12 cellular contexts compared by ENCODE assay signal in genomic region chr11:119764108-119764874, GRCh38. TPM values are rescaled to one million over a fixed set of nuclear protein-coding genes. Genes with fewer than 3 reads are reported as not detected.
A peak's percentile ranks its signal among the peaks of the same experiment; 100 is the strongest.
DNase-seq lines count a peak whose midpoint lies in the region; ATAC-seq and TF ChIP-seq lines count a peak whose summit lies in the region.
"Had no signal": no experiment of that assay in that cellular context is flagged by ENCODE, and none has a peak within 500 bp of the region (broad histone marks: within the 10 kb centered on the region; RNA-seq: fewer than 3 reads in every experiment).

No MANE protein-coding gene starts in this region.

- H3K9ac ChIP-seq in muscle layer of colon (ENCODE audit: low read length): no peak overlapping the region
- H3K9ac ChIP-seq: BLaER1 treated with 17β-estradiol and CSF1 and Interleukin-3, amounts not matched to agents 10 nM and 100 nM had no signal

- DNase-seq in AG09309 (ENCODE audit: low read depth) (peak; percentile 48), NCI-H2029 (lab: John Stamatoyannopoulos, UW) (peak; percentile 90), fibroblast of gingiva (ENCODE audit: low read depth) (peak; percentile 37), tibial nerve (ENCODE audit: low spot score in 2 of 2) (no peak)
- no peak for DNase-seq in activated CD4-positive, alpha-beta T cell treated with anti-CD3 and anti-CD28 coated beads, Interleukin-2, amount 50 U/mL, for 48 hours
- DNase-seq: activated gamma-delta T cell treated with Interleukin-2 at 50 U/mL for 16 hours, glutamatergic neuron, T1000 had no signal

- 31 to 33% methylated on average over 6 of the region's 6 CpGs for WGBS in tibial nerve, 2 donors

- H3K4me1 ChIP-seq in muscle layer of colon (ENCODE audit: insufficient read depth, low read length) (peaks cover 7% of the 10 kb centered on the region), tibial nerve (peaks cover 0 to 12% (median 0%) of the 10 kb centered on the region in 4 donors)

- H3K27ac ChIP-seq in muscle layer of colon (ENCODE audit: low read depth, low read length) (peak overlapping the region; percentile 44), tibial nerve (peak overlapping the region in 2 of 4 donors; percentile 48 to 74)
- H3K27ac ChIP-seq: BLaER1 treated with 17β-estradiol and CSF1 and Interleukin-3, amounts not matched to agents 10 nM and 100 nM had no signal

- H3K9me3 ChIP-seq in muscle layer of colon (ENCODE audit: low read length) (no peaks in the 10 kb centered on the region), tibial nerve (peaks cover 0 to 7% (median 3%) of the 10 kb centered on the region in 4 donors)

- TF ChIP-seq POLR2A in tibial nerve (IDR thresholded peaks at IDR 0.05): no peak

- H3K4me3 ChIP-seq in AG09309 (ENCODE audit: control insufficient read depth, low read depth, low read length) (no peak overlapping the region), muscle layer of colon (ENCODE audit: low read depth in 1 of 2, low read length in 2 of 2) (no peak overlapping the region), tibial nerve (no peak overlapping the region)
- H3K4me3 ChIP-seq: BLaER1 treated with 17β-estradiol and CSF1 and Interleukin-3, amounts not matched to agents 10 nM and 100 nM had no signal

- no peak for ATAC-seq in GM19467 (IDR thresholded peaks at IDR 0.05; ENCODE audit: unreplicated experiment)
- ATAC-seq in GM21526 (IDR thresholded peaks at IDR 0.05; ENCODE audit: low FRiP score, unreplicated experiment): no peak

- no peaks in the 10 kb centered on the region for H3K36me3 ChIP-seq in muscle layer of colon (ENCODE audit: insufficient read depth, low read length)
- H3K36me3 ChIP-seq in tibial nerve: no peaks in the 10 kb centered on the region
- H3K36me3 ChIP-seq: BLaER1 treated with 17β-estradiol and CSF1 and Interleukin-3, amounts not matched to agents 10 nM and 100 nM had no signal

- TF ChIP-seq EP300 in tibial nerve (IDR thresholded peaks at IDR 0.05): peak in 1 of 2 donors; percentile 29

- no peak for TF ChIP-seq CTCF in AG09309 (IDR thresholded peaks at IDR 0.05; ENCODE audit: control insufficient read depth, insufficient read depth, low read depth, low read length, missing control alignments)
- no peak for TF ChIP-seq CTCF in tibial nerve (IDR thresholded peaks at IDR 0.05)

- H3K27me3 ChIP-seq in muscle layer of colon (ENCODE audit: control insufficient read depth in 1 of 2, insufficient read depth in 2 of 2, low read length in 2 of 2) (no peaks in the 10 kb centered on the region), tibial nerve (no peaks in the 10 kb centered on the region)
- H3K27me3 ChIP-seq: BLaER1 treated with 17β-estradiol and CSF1 and Interleukin-3, amounts not matched to agents 10 nM and 100 nM had no signal

RNA-seq across cellular contexts. Expression of gene NECTIN1, which starts 35.3 kb away (rescaled TPM):
- 10 to 100 TPM in 3 of 4 donors, 1 to 10 TPM in 1; 6.0 to 29.1 (median 14.0) TPM for total RNA-seq in tibial nerve

Comparison
In these comparisons a context has a peak if more than half of its experiments do, and no peak if none do; other contexts are left out.
1. DNase-seq: peak in AG09309 (single experiment), NCI-H2029 (single experiment) and fibroblast of gingiva (single experiment); none in tibial nerve (0 of 2) and activated CD4-positive, alpha-beta T cell treated with anti-CD3 and anti-CD28 coated beads, Interleukin-2, amount 50 U/mL, for 48 hours (0 of 2).